Comparison of ENCODE assay signal across 8 cellular contexts in the genomic region with DNA sequence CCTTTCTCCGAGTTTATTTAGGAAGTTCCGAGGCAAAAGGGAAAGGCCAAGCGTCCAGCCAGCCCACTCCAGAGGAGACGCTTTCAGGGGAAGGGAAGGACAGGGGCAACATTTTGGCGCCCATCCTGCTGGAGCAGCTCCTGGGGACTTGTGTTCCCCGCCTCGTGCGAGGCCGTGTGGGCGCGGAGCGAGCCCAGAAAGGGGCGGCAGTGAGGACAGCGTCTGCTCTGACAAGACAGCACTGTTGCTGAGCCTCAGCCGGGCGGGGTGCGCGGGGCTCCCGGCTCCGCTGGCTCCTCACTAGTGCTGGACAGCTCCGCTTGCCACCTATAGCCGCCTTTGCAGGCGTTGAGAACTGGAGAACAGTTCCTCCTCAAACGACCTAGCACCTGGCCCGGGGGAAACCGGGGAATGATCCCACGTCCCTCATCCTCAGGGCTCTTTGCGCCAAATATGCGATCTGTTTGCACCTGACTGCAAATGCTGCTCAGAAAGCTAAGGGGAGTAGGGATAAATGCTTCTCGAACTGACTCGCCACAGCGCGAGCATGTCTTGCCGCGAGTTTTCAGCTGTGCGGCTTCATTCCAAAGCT. TPM values are rescaled to one million over a fixed set of nuclear protein-coding genes. Genes with fewer than 3 reads are reported as not detected.
DNase-seq lines count a peak whose midpoint lies in the region; ATAC-seq lines count a peak whose summit lies in the region.

No MANE protein-coding gene starts in this region.

- no peaks in the 10 kb centered on the region for H3K9me3 ChIP-seq in ES-I3 (ENCODE audit: control insufficient read depth, insufficient read depth, low read length)

- H3K36me3 ChIP-seq in ES-I3 (ENCODE audit: insufficient read depth, low read length) = no peaks in the 10 kb centered on the region

- H3K27ac ChIP-seq in angular gyrus (ENCODE audit: low read depth, low read length) = peak overlapping the region; percentile 81

- intact Hi-C loops in left cardiac atrium (cut with DNase I) = loop anchor here in 1 of 2 donors (5.0 kb wide), 1 partner anchor 297 kb away; no protein-coding TSS in a partner anchor

- peak; percentile 80 to 91 for ATAC-seq in left cardiac atrium
- ATAC-seq in HG03139 (IDR thresholded peaks at IDR 0.05; ENCODE audit: unreplicated experiment) = no peak

- no peaks in the 10 kb centered on the region; the same call in none of the 2 replicates for H3K4me1 ChIP-seq in ES-I3 (ENCODE audit: insufficient read depth, low read length)

- DNase-seq in LHCN-M2 (ENCODE audit: low read depth) (peak; percentile 36), left cardiac atrium (peak; percentile 57), pons (ENCODE audit: low spot score) (peak; percentile 45), activated gamma-delta T cell treated with Interleukin-2 at 50 U/mL for 16 hours (no peak)
- no peak for DNase-seq in NK-92 treated with Interleukin-12 subunit alpha and Interleukin-12 subunit beta, amount 100 ng/mL, for 24 hours (lab: John Stamatoyannopoulos, UW)

- peak overlapping the region; percentile 47; the same call in 1 of the 2 replicates for H3K9ac ChIP-seq in ES-I3 (ENCODE audit: low read depth, low read length)

RNA-seq across cellular contexts. Expression of a gene that starts 0.7 kb away (rescaled TPM):
- total RNA-seq in LHCN-M2 (2014; rRNA removed) (not detected in 2 replicates), left cardiac atrium (1 to 10 TPM; 7.1 to 7.9 TPM)
- not detected for polyA plus RNA-seq in LHCN-M2 (2012)

Comparison
In these comparisons a context has a peak if more than half of its experiments do, and no peak if none do; other contexts are left out.
1. DNase-seq: peak in LHCN-M2 (single experiment), left cardiac atrium (single experiment) and pons (single experiment); none in NK-92 treated with Interleukin-12 subunit alpha and Interleukin-12 subunit beta, amount 100 ng/mL, for 24 hours (single experiment) and activated gamma-delta T cell treated with Interleukin-2 at 50 U/mL for 16 hours (single experiment).